Comparison of ENCODE assay signal across 38 cellular contexts in the genomic region with DNA sequence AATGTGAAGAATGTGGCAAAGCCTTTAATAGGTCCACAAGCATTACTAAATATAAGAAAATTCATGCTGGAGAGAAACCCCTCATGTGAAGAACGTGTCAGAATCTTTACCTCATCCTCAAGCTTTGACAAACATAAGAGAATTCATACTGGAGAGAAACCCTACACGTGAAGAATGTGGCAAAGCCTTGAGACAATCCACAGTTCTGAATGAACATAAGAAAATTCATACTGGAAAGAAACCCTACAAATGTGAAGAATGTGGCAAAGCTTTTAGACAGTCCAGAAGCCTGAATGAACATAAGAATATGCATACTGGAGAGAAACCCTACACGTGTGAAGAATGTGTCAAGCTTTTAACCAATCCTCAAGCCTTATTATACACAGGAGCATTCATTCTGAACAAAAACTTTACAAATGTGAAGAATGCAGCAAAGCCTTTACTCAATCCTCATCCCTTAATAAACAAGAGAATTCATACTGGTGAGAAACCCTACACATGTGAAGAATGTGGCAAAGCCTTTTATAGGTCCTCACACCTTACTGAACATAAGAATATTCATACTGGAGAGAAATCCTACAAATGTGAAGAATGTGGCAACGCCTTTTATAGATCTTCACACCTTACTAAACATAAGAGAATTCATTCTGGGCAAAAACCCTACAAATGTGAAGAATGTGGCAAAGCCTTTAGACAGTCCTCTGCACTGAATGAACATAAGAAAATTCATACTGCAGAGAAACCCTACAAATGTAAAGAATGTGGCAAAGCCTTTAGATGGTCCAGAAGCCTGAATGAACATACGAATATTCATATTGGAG. TPM values are rescaled to one million over a fixed set of nuclear protein-coding genes. Genes with fewer than 3 reads are reported as not detected.
"Had no signal": no experiment of that assay in that cellular context is flagged by ENCODE, and none has a peak within 500 bp of the region (broad histone marks: within the 10 kb centered on the region; RNA-seq: fewer than 3 reads in every experiment).

No MANE protein-coding gene starts in this region.

- H3K4me2 ChIP-seq: SK-N-SH had no signal

- H3K4me1 Mint-ChIP-seq: activated CD4-positive, alpha-beta T cell treated with anti-CD3 and anti-CD28 coated beads, Interleukin-2, amount 10 ng/mL, durations not matched to agents 7 days and 5 days; activated naive CD4-positive, alpha-beta T cell treated with anti-CD3 and anti-CD28 coated beads, Interleukin-2, amount 50 U/mL, for 24 hours; activated naive CD8-positive, alpha-beta T cell treated with anti-CD3 and anti-CD28 coated beads, Interleukin-2, amount 10 ng/mL, durations not matched to agents 7 days and 5 days had no signal

- H3K4me1 ChIP-seq: adrenal gland, body of pancreas, Peyer's patch, SJSA1 had no signal

- H3K4me3 Mint-ChIP-seq: activated CD4-positive, alpha-beta T cell treated with anti-CD3 and anti-CD28 coated beads, Interleukin-2, amount 10 ng/mL, durations not matched to agents 7 days and 5 days; activated CD8-positive, alpha-beta T cell treated with anti-CD3 and anti-CD28 coated beads, Interleukin-2, amount 10 ng/mL, durations not matched to agents 7 days and 5 days; activated naive CD4-positive, alpha-beta T cell treated with anti-CD3 and anti-CD28 coated beads, Interleukin-2, amount 50 U/mL, for 24 hours; activated naive CD8-positive, alpha-beta T cell treated with anti-CD3 and anti-CD28 coated beads, Interleukin-2, amount 10 ng/mL, durations not matched to agents 7 days and 5 days; activated T-cell treated with anti-CD3 and anti-CD28 coated beads, Interleukin-2, amount 50 U/mL, for 24 hours; T-helper 1 cell treated with Interleukin-12 subunit alpha and Interleukin-12 subunit beta and Interleukin-4 antibody, amounts not matched to agents 30 μg/mL and 1 μg/mL, for 36 hours; T-helper 2 cell treated with Interferon-gamma antibody and Interleukin-4, amounts not matched to agents 5 μg/mL and 100 μg/mL, for 36 hours had no signal

- H3K27me3 Mint-ChIP-seq: activated CD4-positive, alpha-beta T cell treated with anti-CD3 and anti-CD28 coated beads, Interleukin-2, amount 10 ng/mL, durations not matched to agents 7 days and 5 days; activated naive CD4-positive, alpha-beta T cell treated with anti-CD3 and anti-CD28 coated beads, Interleukin-2, amount 50 U/mL, for 24 hours; activated naive CD8-positive, alpha-beta T cell treated with anti-CD3 and anti-CD28 coated beads, Interleukin-2, amount 10 ng/mL, durations not matched to agents 7 days and 5 days; activated T-cell treated with anti-CD3 and anti-CD28 coated beads, Interleukin-2, amount 50 U/mL, for 24 hours had no signal

- DNase-seq: activated CD4-positive, alpha-beta T cell treated with anti-CD3 and anti-CD28 coated beads, Interleukin-2, amount 10 ng/mL, durations not matched to agents 7 days and 5 days; activated CD4-positive, alpha-beta T cell treated with anti-CD3 and anti-CD28 coated beads, Interleukin-2, amount 50 U/mL, for 48 hours; activated CD8-positive, alpha-beta T cell treated with anti-CD3 and anti-CD28 coated beads, Interleukin-2, amount 10 ng/mL, durations not matched to agents 7 days and 5 days; activated gamma-delta T cell; activated naive CD4-positive, alpha-beta T cell treated with Interleukin-2 at 50 U/mL for 16 hours; activated naive CD8-positive, alpha-beta T cell treated with anti-CD3 and anti-CD28 coated beads, Interleukin-2, amount 10 ng/mL, durations not matched to agents 7 days and 5 days; activated T-cell treated with anti-CD3 and anti-CD28 coated beads, Interleukin-2, amount 50 U/mL, for 24 hours; adrenal gland; body of pancreas; caudate nucleus; cerebellar nuclear complex; MM.1S; MV-4-11; NCI-H1092 treated with DMSO at 0.1 percent for 48 hours; NCI-H1417; NCI-H146; NCI-H187; NCI-H2029 treated with DMSO at 0.1 percent for 48 hours; NCI-H2107; NCI-H2171; NCI-H2227 treated with DMSO at 0.1 percent for 48 hours; NCI-H446 treated with DMSO at 0.1 percent for 48 hours; NCI-H524; NCI-H69; NCI-H82; Peyer's patch; RPMI8226; SHP77 treated with DMSO at 0.1 percent for 48 hours; SK-N-SH had no signal

- H3K27me3 ChIP-seq: adrenal gland, body of pancreas, Peyer's patch, SJSA1 had no signal

- ATAC-seq: activated CD8-positive, alpha-beta T cell treated with anti-CD3 and anti-CD28 coated beads, Interleukin-2, amount 10 ng/mL, durations not matched to agents 7 days and 5 days; body of pancreas had no signal

- H3K27ac ChIP-seq: adrenal gland, body of pancreas, Peyer's patch, SJSA1 had no signal

- H3K36me3 ChIP-seq: adrenal gland, Peyer's patch, SJSA1 had no signal

- H3K4me3 ChIP-seq: adrenal gland, body of pancreas, Peyer's patch, SJSA1 had no signal

- H3K27ac Mint-ChIP-seq: activated CD4-positive, alpha-beta T cell treated with anti-CD3 and anti-CD28 coated beads, Interleukin-2, amount 10 ng/mL, durations not matched to agents 7 days and 5 days; activated CD8-positive, alpha-beta T cell treated with anti-CD3 and anti-CD28 coated beads, Interleukin-2, amount 10 ng/mL, durations not matched to agents 7 days and 5 days; activated naive CD4-positive, alpha-beta T cell treated with anti-CD3 and anti-CD28 coated beads, Interleukin-2, amount 50 U/mL, for 24 hours; activated naive CD8-positive, alpha-beta T cell treated with anti-CD3 and anti-CD28 coated beads, Interleukin-2, amount 10 ng/mL, durations not matched to agents 7 days and 5 days; activated T-cell treated with anti-CD3 and anti-CD28 coated beads, Interleukin-2, amount 50 U/mL, for 24 hours; activated T-helper 2 cell treated with anti-CD3 and anti-CD28 coated beads, Interferon-gamma antibody, Interleukin-2, Interleukin-4, amounts not matched to agents 10 μg/mL and 5 μg/mL and 100 μg/mL, durations not matched to agents 14 hours and 24 hours and 36 hours; T-helper 1 cell treated with Interleukin-12 subunit alpha and Interleukin-12 subunit beta and Interleukin-4 antibody, amounts not matched to agents 30 μg/mL and 1 μg/mL, for 36 hours; T-helper 2 cell treated with Interferon-gamma antibody and Interleukin-4, amounts not matched to agents 5 μg/mL and 100 μg/mL, for 36 hours had no signal

- FAIRE-seq: astrocyte, bronchial epithelial cell, TTC549 had no signal

- H3K9ac ChIP-seq: SK-N-SH had no signal

- H3K9me3 ChIP-seq: SJSA1 had no signal

RNA-seq across cellular contexts. Expression of a gene that starts 51.1 kb away (rescaled TPM):
- total RNA-seq: activated CD4-positive, alpha-beta T cell treated with anti-CD3 and anti-CD28 coated beads, Interleukin-2, amount 10 ng/mL, durations not matched to agents 7 days and 5 days; activated CD8-positive, alpha-beta T cell treated with anti-CD3 and anti-CD28 coated beads, Interleukin-2, amount 10 ng/mL, durations not matched to agents 7 days and 5 days; activated naive CD8-positive, alpha-beta T cell treated with anti-CD3 and anti-CD28 coated beads, Interleukin-2, amount 10 ng/mL, durations not matched to agents 7 days and 5 days; activated T-helper 2 cell treated with anti-CD3 and anti-CD28 coated beads, Interferon-gamma antibody, Interleukin-2, Interleukin-4, amounts not matched to agents 10 μg/mL and 5 μg/mL and 100 μg/mL, durations not matched to agents 14 hours and 24 hours and 36 hours; body of pancreas; LHCN-M2; Peyer's patch; SJSA1 had no signal
